In the genomic region with DNA sequence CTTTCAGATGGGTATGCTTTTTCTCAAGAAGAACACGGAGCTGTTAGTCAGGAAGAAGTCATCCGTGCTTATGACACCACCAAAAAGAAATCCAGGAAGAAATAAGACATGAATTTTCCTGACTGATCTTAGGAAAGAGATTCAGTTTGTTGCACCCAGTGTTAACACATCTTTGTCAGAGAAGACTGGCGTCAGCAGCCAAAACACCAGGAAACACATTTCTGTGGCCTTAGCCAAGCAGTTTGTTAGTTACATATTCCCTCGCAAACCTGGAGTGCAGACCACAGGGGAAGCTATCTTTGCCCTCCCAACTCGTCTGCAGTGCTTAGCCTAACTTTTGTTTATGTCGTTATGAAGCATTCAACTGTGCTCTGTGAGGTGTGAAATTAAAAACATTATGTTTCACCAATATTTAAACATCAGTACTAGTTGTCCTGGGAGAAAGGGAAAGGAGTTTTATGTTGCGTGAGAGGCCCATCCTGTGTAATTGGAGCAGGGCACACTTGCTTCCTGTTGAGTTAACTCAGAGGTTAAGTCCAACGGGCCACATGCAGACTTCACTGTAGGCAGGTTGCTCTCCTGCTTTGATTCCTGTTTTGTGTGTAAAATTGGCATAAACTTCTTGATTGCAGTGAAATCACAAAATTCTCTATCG, we compare ENCODE assay signal across 12 cellular contexts. TPM values are rescaled to one million over a fixed set of nuclear protein-coding genes. Genes with fewer than 3 reads are reported as not detected.
A peak's percentile ranks its signal among the peaks of the same experiment; 100 is the strongest.
DNase-seq lines count a peak whose midpoint lies in the region; ATAC-seq lines count a peak whose summit lies in the region.
"Had no signal": no experiment of that assay in that cellular context is flagged by ENCODE, and none has a peak within 500 bp of the region (broad histone marks: within the 10 kb centered on the region; RNA-seq: fewer than 3 reads in every experiment).

No MANE protein-coding gene starts in this region.

- POLR2A ChIA-PET in activated naive CD8-positive, alpha-beta T cell treated with anti-CD3 and anti-CD28 coated beads, Interleukin-2, amount 10 ng/mL, durations not matched to agents 7 days and 5 days (lab: Charles Lee): no interaction called here

- DNase-seq in activated naive CD8-positive, alpha-beta T cell treated with anti-CD3 and anti-CD28 coated beads, Interleukin-2, amount 10 ng/mL, durations not matched to agents 7 days and 5 days: no peak
- DNase-seq in activated naive CD8-positive, alpha-beta T cell treated with anti-CD3 and anti-CD28 coated beads, Interleukin-2, amount 50 U/mL, for 24 hours: no peak
- DNase-seq in amniotic epithelial cell (ENCODE audit: low read depth): peak; percentile 50
- DNase-seq in iris pigment epithelial cell (ENCODE audit: low read depth): peak; percentile 52
- no peak for DNase-seq in CD1c-positive myeloid dendritic cell (ENCODE audit: extremely low spot score)
- DNase-seq in medulla oblongata (ENCODE audit: extremely low spot score): no peak
- DNase-seq in T1000 (lab: John Stamatoyannopoulos, UW): no peak
- DNase-seq: activated CD4-positive, alpha-beta T cell treated with anti-CD3 and anti-CD28 coated beads for 4 hours; activated naive CD4-positive, alpha-beta T cell treated with anti-CD3 and anti-CD28 coated beads, Interleukin-2, amount 10 ng/mL, durations not matched to agents 7 days and 5 days; Right ventricle myocardium superior had no signal

- H3K4me3 Mint-ChIP-seq in activated naive CD8-positive, alpha-beta T cell treated with anti-CD3 and anti-CD28 coated beads, Interleukin-2, amount 10 ng/mL, durations not matched to agents 7 days and 5 days: no peak overlapping the region
- no peak overlapping the region for H3K4me3 Mint-ChIP-seq in activated naive CD8-positive, alpha-beta T cell treated with anti-CD3 and anti-CD28 coated beads, Interleukin-2, amount 50 U/mL, for 24 hours
- H3K4me3 Mint-ChIP-seq: activated naive CD4-positive, alpha-beta T cell treated with anti-CD3 and anti-CD28 coated beads, Interleukin-2, amount 10 ng/mL, durations not matched to agents 7 days and 5 days had no signal

- H3K4me1 Mint-ChIP-seq in activated naive CD8-positive, alpha-beta T cell treated with anti-CD3 and anti-CD28 coated beads, Interleukin-2, amount 10 ng/mL, durations not matched to agents 7 days and 5 days: peaks cover 17% of the 10 kb centered on the region
- peaks cover 12% of the 10 kb centered on the region for H3K4me1 Mint-ChIP-seq in activated naive CD8-positive, alpha-beta T cell treated with anti-CD3 and anti-CD28 coated beads, Interleukin-2, amount 50 U/mL, for 24 hours

- no peak for ATAC-seq in activated naive CD8-positive, alpha-beta T cell treated with anti-CD3 and anti-CD28 coated beads, Interleukin-2, amount 10 ng/mL, durations not matched to agents 7 days and 5 days (ENCODE audit: low read depth)
- ATAC-seq in activated naive CD8-positive, alpha-beta T cell treated with anti-CD3 and anti-CD28 coated beads, Interleukin-2, amount 50 U/mL, for 24 hours: no peak
- ATAC-seq in HG03469 (IDR thresholded peaks at IDR 0.05; ENCODE audit: unreplicated experiment): no peak
- ATAC-seq: sciatic nerve had no signal

- H3K36me3 Mint-ChIP-seq in activated naive CD8-positive, alpha-beta T cell treated with anti-CD3 and anti-CD28 coated beads, Interleukin-2, amount 10 ng/mL, durations not matched to agents 7 days and 5 days: peaks cover 14% of the 10 kb centered on the region
- peaks cover 13% of the 10 kb centered on the region for H3K36me3 Mint-ChIP-seq in activated naive CD8-positive, alpha-beta T cell treated with anti-CD3 and anti-CD28 coated beads, Interleukin-2, amount 50 U/mL, for 24 hours (ENCODE audit: low read depth)

- H3K9me3 Mint-ChIP-seq in activated naive CD8-positive, alpha-beta T cell treated with anti-CD3 and anti-CD28 coated beads, Interleukin-2, amount 10 ng/mL, durations not matched to agents 7 days and 5 days: no peaks in the 10 kb centered on the region
- no peaks in the 10 kb centered on the region for H3K9me3 Mint-ChIP-seq in activated naive CD8-positive, alpha-beta T cell treated with anti-CD3 and anti-CD28 coated beads, Interleukin-2, amount 50 U/mL, for 24 hours
- H3K9me3 Mint-ChIP-seq: activated naive CD4-positive, alpha-beta T cell treated with anti-CD3 and anti-CD28 coated beads, Interleukin-2, amount 10 ng/mL, durations not matched to agents 7 days and 5 days had no signal

- H3K27me3 Mint-ChIP-seq in activated naive CD8-positive, alpha-beta T cell treated with anti-CD3 and anti-CD28 coated beads, Interleukin-2, amount 10 ng/mL, durations not matched to agents 7 days and 5 days: peaks cover 5% of the 10 kb centered on the region
- no peaks in the 10 kb centered on the region for H3K27me3 Mint-ChIP-seq in activated naive CD8-positive, alpha-beta T cell treated with anti-CD3 and anti-CD28 coated beads, Interleukin-2, amount 50 U/mL, for 24 hours

- peak overlapping the region; percentile 11 for H3K27ac Mint-ChIP-seq in activated naive CD8-positive, alpha-beta T cell treated with anti-CD3 and anti-CD28 coated beads, Interleukin-2, amount 10 ng/mL, durations not matched to agents 7 days and 5 days
- H3K27ac Mint-ChIP-seq in activated naive CD8-positive, alpha-beta T cell treated with anti-CD3 and anti-CD28 coated beads, Interleukin-2, amount 50 U/mL, for 24 hours: no peak overlapping the region
- H3K27ac Mint-ChIP-seq: activated naive CD4-positive, alpha-beta T cell treated with anti-CD3 and anti-CD28 coated beads, Interleukin-2, amount 10 ng/mL, durations not matched to agents 7 days and 5 days had no signal

RNA-seq across cellular contexts. Expression of a gene that starts 31.8 kb away (rescaled TPM):
- 1 to 10 TPM in 1 of 2 experiments, under 1 TPM in 1; 0.94 to 1.1 TPM for total RNA-seq in activated naive CD8-positive, alpha-beta T cell treated with anti-CD3 and anti-CD28 coated beads, Interleukin-2, amount 10 ng/mL, durations not matched to agents 7 days and 5 days

Comparison
In these comparisons a context has a peak if more than half of its experiments do, and no peak if none do; other contexts are left out.
1. DNase-seq: peak in amniotic epithelial cell (single experiment) and iris pigment epithelial cell (single experiment); none in activated naive CD8-positive, alpha-beta T cell treated with anti-CD3 and anti-CD28 coated beads, Interleukin-2, amount 10 ng/mL, durations not matched to agents 7 days and 5 days (single experiment), activated naive CD8-positive, alpha-beta T cell treated with anti-CD3 and anti-CD28 coated beads, Interleukin-2, amount 50 U/mL, for 24 hours (single experiment), CD1c-positive myeloid dendritic cell (single experiment), medulla oblongata (single experiment) and T1000 (single experiment).